In the genomic region with DNA sequence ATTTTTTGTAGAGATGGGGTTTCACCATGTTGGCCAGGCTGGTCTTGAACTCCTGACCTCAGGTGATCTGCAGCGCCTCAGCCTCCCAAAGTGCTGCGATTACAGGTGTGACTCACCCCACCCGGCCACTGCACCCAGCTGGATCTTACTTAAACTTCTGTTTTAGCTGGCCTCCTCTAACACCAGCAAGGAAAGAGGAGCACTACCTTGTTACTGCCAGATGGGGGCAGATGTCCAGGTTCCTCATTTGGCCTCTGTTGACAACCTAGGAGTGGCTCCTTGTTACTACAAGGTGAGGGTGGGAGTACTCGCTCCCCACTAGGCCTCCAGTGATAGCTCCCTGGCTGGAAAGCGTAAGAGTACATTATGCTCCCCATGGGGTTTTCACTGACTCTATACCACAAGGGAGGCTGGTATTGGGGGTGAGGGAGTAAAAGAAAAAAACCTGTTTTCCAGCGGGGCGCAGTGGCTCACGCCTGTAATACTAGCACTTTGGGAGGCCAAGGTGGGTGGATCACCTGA, we compare ENCODE assay signal across 8 cellular contexts. TPM values are rescaled to one million over a fixed set of nuclear protein-coding genes. Genes with fewer than 3 reads are reported as not detected.
DNase-seq lines count a peak whose midpoint lies in the region; ATAC-seq and TF ChIP-seq lines count a peak whose summit lies in the region.

No MANE protein-coding gene starts in this region.

- H3K36me3 ChIP-seq in MG63 (no peaks in the 10 kb centered on the region), breast epithelium (no peaks in the 10 kb centered on the region), left lung (no peaks in the 10 kb centered on the region), suprapubic skin (no peaks in the 10 kb centered on the region)

- no peaks in the 10 kb centered on the region for H3K27me3 Mint-ChIP-seq in T-helper 17 cell

- H3K4me1 ChIP-seq in breast epithelium (no peaks in the 10 kb centered on the region), left lung (peaks cover 0 to 10% of the 10 kb centered on the region in 2 donors), suprapubic skin (peaks cover 11% of the 10 kb centered on the region)

- TF ChIP-seq POLR2A in breast epithelium (IDR thresholded peaks at IDR 0.05) (no peak), suprapubic skin (IDR thresholded peaks at IDR 0.05) (no peak)

- TF ChIP-seq EP300 in suprapubic skin (IDR thresholded peaks at IDR 0.05): no peak

- no peak overlapping the region for H3K4me3 ChIP-seq in MG63
- H3K4me3 ChIP-seq in breast epithelium: no peak overlapping the region
- H3K4me3 ChIP-seq in left lung: no peak overlapping the region
- no peak overlapping the region for H3K4me3 ChIP-seq in suprapubic skin

- ATAC-seq in T-helper 17 cell (peak; percentile 95), left lung (peak; percentile 95)

- intact Hi-C loops in breast epithelium (cut with DNase I; ENCODE audit: low total_unique reads): loop anchor here (10.0 kb wide), 1 partner anchor 225 kb away; no protein-coding TSS in a partner anchor
- intact Hi-C loops in left lung (cut with DNase I): loop anchor here in 1 of 2 donors (5.0 kb wide), 1 partner anchor 223 kb away; no protein-coding TSS in a partner anchor

- H3K4me3 Mint-ChIP-seq in T-helper 17 cell: no peak overlapping the region

- H3K36me3 Mint-ChIP-seq in T-helper 17 cell (ENCODE audit: low read depth): no peaks in the 10 kb centered on the region

- H3K4me1 Mint-ChIP-seq in T-helper 17 cell: peaks cover 11% of the 10 kb centered on the region

- WGBS in suprapubic skin: 61% methylated on average over 8 of the region's 8 CpGs

- H3K9me3 ChIP-seq in MG63: no peaks in the 10 kb centered on the region
- H3K9me3 ChIP-seq in T-helper 17 cell (ENCODE audit: control insufficient read depth, low read length, poor library complexity, severe bottlenecking): no peaks in the 10 kb centered on the region
- no peaks in the 10 kb centered on the region for H3K9me3 ChIP-seq in breast epithelium
- H3K9me3 ChIP-seq in left lung: no peaks in the 10 kb centered on the region
- no peaks in the 10 kb centered on the region for H3K9me3 ChIP-seq in suprapubic skin

- TF ChIP-seq CTCF in breast epithelium (IDR thresholded peaks at IDR 0.05) (peak in 2 of 3 donors; percentile 43 to 53), left lung (IDR thresholded peaks at IDR 0.05) (peak; percentile 48 to 73), suprapubic skin (IDR thresholded peaks at IDR 0.05) (peak; percentile 37 to 56)

- peak overlapping the region; percentile 94 for H3K27ac Mint-ChIP-seq in T-helper 17 cell

- H3K27me3 ChIP-seq in MG63: no peaks in the 10 kb centered on the region
- no peaks in the 10 kb centered on the region for H3K27me3 ChIP-seq in breast epithelium
- H3K27me3 ChIP-seq in left lung: no peaks in the 10 kb centered on the region
- H3K27me3 ChIP-seq in suprapubic skin: no peaks in the 10 kb centered on the region

- H3K27ac ChIP-seq in breast epithelium: no peak overlapping the region
- peak overlapping the region in 1 of 2 donors; percentile 26 for H3K27ac ChIP-seq in left lung
- H3K27ac ChIP-seq in suprapubic skin: no peak overlapping the region

- DNase-seq in DMS153 (lab: John Stamatoyannopoulos, UW) (peak; percentile 57), DMS153 treated with DMSO at 0.1 percent for 48 hours (lab: John Stamatoyannopoulos, UW; ENCODE audit: unreplicated experiment) (no peak), H4 (ENCODE audit: low spot score) (peak; percentile 74), MG63 (peak; percentile 39), T-helper 17 cell (peak in 2 of 3 donors; percentile 30 to 31), breast epithelium (ENCODE audit: low spot score in 2 of 2) (no peak), left lung (no peak), suprapubic skin (ENCODE audit: low spot score in 2 of 2) (no peak)

RNA-seq across cellular contexts. Expression of a gene that starts 13.1 kb away (rescaled TPM):
- total RNA-seq in H4 (2014; rRNA removed; shearing (Covaris generic)): 20.8 and 32.7 TPM in 2 replicates
- total RNA-seq in MG63 (2014; rRNA removed; shearing (Covaris generic); ENCODE audit: low replicate concordance): 24.1 and 32.6 TPM in 2 replicates
- 10 to 100 TPM; 95.2 to 98.5 TPM for total RNA-seq in T-helper 17 cell
- total RNA-seq in breast epithelium: 10 to 100 TPM; 39.2 to 63.8 (median 44.2) TPM
- 10 to 100 TPM; 73.6 to 89.0 TPM for total RNA-seq in left lung
- 100 to 1,000 TPM in 1 of 4 donors, 10 to 100 TPM in 3; 48.0 to 125 (median 85.3) TPM for total RNA-seq in suprapubic skin

RNA-seq across cellular contexts. Expression of a gene that starts 27.2 kb away (rescaled TPM):
- total RNA-seq in H4 (2014; rRNA removed; shearing (Covaris generic)): 30.3 and 31.7 TPM in 2 replicates
- 30.0 and 50.6 TPM in 2 replicates for total RNA-seq in MG63 (2014; rRNA removed; shearing (Covaris generic); ENCODE audit: low replicate concordance)
- total RNA-seq in T-helper 17 cell (10 to 100 TPM; 83.4 to 83.5 TPM), breast epithelium (100 to 1,000 TPM in 2 of 3 donors, 10 to 100 TPM in 1; 86.9 to 132 (median 125) TPM), left lung (10 to 100 TPM; 48.1 to 62.1 TPM), suprapubic skin (100 to 1,000 TPM in 1 of 4 donors, 10 to 100 TPM in 3; 70.6 to 181 (median 81.5) TPM)

Comparison
In these comparisons a context has a peak if more than half of its experiments do, and no peak if none do; other contexts are left out.
1. DNase-seq: peak in DMS153 (single experiment), H4 (single experiment), MG63 (single experiment) and T-helper 17 cell (2 of 3); none in DMS153 treated with DMSO at 0.1 percent for 48 hours (single experiment), breast epithelium (0 of 2), left lung (0 of 2) and suprapubic skin (0 of 2).
2. Peak in every context shown above with its lines, with median percentiles within 50 percentile points of each other: CTCF ChIP-seq.